7 cellular contexts compared by ENCODE assay signal in the genomic region with DNA sequence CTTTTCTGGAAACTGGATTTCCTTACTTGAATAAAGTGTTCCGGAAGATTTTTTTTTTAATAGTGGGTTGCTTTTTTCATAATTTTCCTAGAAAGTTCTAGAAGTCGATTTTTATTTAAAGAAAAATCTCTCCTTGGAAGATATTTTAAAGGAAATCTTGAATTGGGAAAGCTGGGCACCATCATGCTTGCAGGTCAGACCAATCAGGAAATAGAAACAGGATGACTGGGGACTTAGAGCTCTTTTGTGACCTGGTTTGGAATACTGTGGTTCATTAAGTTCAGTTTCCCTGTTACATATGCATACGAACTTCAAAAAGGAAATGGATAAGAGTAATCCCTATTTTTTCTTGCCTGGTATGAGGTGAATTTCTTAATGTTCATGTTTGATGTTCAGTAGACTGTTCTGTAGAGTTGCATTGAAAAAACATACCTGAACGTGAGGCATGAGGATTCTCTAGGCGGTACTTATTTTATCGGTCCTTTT.
A peak's percentile ranks its signal among the peaks of the same experiment; 100 is the strongest.
DNase-seq lines count a peak whose midpoint lies in the region; ATAC-seq and TF ChIP-seq lines count a peak whose summit lies in the region.

No MANE protein-coding gene starts in this region.

- H3K4me3 ChIP-seq in Loucy (ENCODE audit: low read length, poor library complexity, severe bottlenecking) = peak overlapping the region; percentile 86
- peak overlapping the region; percentile 90 for H3K4me3 ChIP-seq in adipocyte (ENCODE audit: low read length)
- H3K4me3 ChIP-seq in iPS-18c (ENCODE audit: insufficient read depth, low read depth, low read length) = peak overlapping the region; percentile 94

- H3K27me3 ChIP-seq in Loucy (ENCODE audit: insufficient read depth, low read length, poor library complexity, severe bottlenecking) (no peaks in the 10 kb centered on the region), adipocyte (replicated peaks; ENCODE audit: control insufficient read depth, insufficient read depth, low read length) (no peaks in the 10 kb centered on the region)

- H2AFZ ChIP-seq in Loucy (ENCODE audit: low read length) = no peak overlapping the region

- peak overlapping the region; percentile 82 for H3K4me2 ChIP-seq in Loucy (ENCODE audit: low read depth, low read length, poor library complexity, severe bottlenecking)

- H3K4me1 ChIP-seq in Loucy (ENCODE audit: insufficient read depth, low read length, poor library complexity, severe bottlenecking) (peaks cover 62% of the 10 kb centered on the region), adipocyte (ENCODE audit: control insufficient read depth, insufficient read depth, low read length) (peaks cover 55% of the 10 kb centered on the region)

- H3K4me3 Mint-ChIP-seq in stimulated activated memory B cell treated with anti-CD40 and anti-IgM and Interleukin-4, amounts not matched to agents 10 μg/mL and 1 μg/mL and 100 μg/mL, for 72 hours = peak overlapping the region; percentile 85

- H3K36me3 Mint-ChIP-seq in stimulated activated memory B cell treated with anti-CD40 and anti-IgM and Interleukin-4, amounts not matched to agents 10 μg/mL and 1 μg/mL and 100 μg/mL, for 72 hours = no peaks in the 10 kb centered on the region

- no peaks in the 10 kb centered on the region for H3K9me3 ChIP-seq in Loucy (ENCODE audit: insufficient read depth, low read depth, low read length)
- no peaks in the 10 kb centered on the region for H3K9me3 ChIP-seq in adipocyte (ENCODE audit: control insufficient read depth, low read length)
- peaks cover 3% of the 10 kb centered on the region for H3K9me3 ChIP-seq in iPS-18c (ENCODE audit: control insufficient read depth, insufficient read depth, low read length)

- H3K27ac Mint-ChIP-seq in stimulated activated memory B cell treated with anti-CD40 and anti-IgM and Interleukin-4, amounts not matched to agents 10 μg/mL and 1 μg/mL and 100 μg/mL, for 72 hours = peak overlapping the region; percentile 67

- peak; percentile 42 for DNase-seq in GM03348 (ENCODE audit: low spot score)
- peak; percentile 69 for DNase-seq in adipocyte (ENCODE audit: low read depth)

- TF ChIP-seq CTCF in Loucy (conservative IDR thresholded peaks at IDR 0.05; ENCODE audit: low read length) = no peak

- no peaks in the 10 kb centered on the region for H3K9me3 Mint-ChIP-seq in stimulated activated memory B cell treated with anti-CD40 and anti-IgM and Interleukin-4, amounts not matched to agents 10 μg/mL and 1 μg/mL and 100 μg/mL, for 72 hours

- ATAC-seq in stimulated activated memory B cell treated with anti-CD40 and anti-IgM and Interleukin-4, amounts not matched to agents 10 μg/mL and 1 μg/mL and 100 μg/mL, for 72 hours = no peak
- ATAC-seq in HG03025 (IDR thresholded peaks at IDR 0.05; ENCODE audit: low FRiP score, unreplicated experiment) = no peak
- no peak for ATAC-seq in GM21526 (IDR thresholded peaks at IDR 0.05; ENCODE audit: low FRiP score, unreplicated experiment)

- H3K27me3 Mint-ChIP-seq in stimulated activated memory B cell treated with anti-CD40 and anti-IgM and Interleukin-4, amounts not matched to agents 10 μg/mL and 1 μg/mL and 100 μg/mL, for 72 hours = no peaks in the 10 kb centered on the region

- 0 out of 2 replicates have a peak, but pooled peaks cover 3% of the 10 kb centered on the region for H3F3A ChIP-seq in Loucy (ENCODE audit: low read depth)

- peaks cover 70% of the 10 kb centered on the region for H3K4me1 Mint-ChIP-seq in stimulated activated memory B cell treated with anti-CD40 and anti-IgM and Interleukin-4, amounts not matched to agents 10 μg/mL and 1 μg/mL and 100 μg/mL, for 72 hours

- H3K79me2 ChIP-seq in Loucy (ENCODE audit: insufficient read depth, low read length) = peaks cover 85% of the 10 kb centered on the region

- H3K36me3 ChIP-seq in Loucy (ENCODE audit: insufficient read depth, low read length) (no peaks in the 10 kb centered on the region), adipocyte (ENCODE audit: control insufficient read depth, insufficient read depth, low read length, severe bottlenecking) (no peaks in the 10 kb centered on the region)

- peak overlapping the region; percentile 94 for H3K9ac ChIP-seq in Loucy (ENCODE audit: low read depth, low read length, poor library complexity, severe bottlenecking)
- peak overlapping the region; percentile 94 for H3K9ac ChIP-seq in adipocyte (ENCODE audit: low read length)

- no peaks in the 10 kb centered on the region for H3K9me2 ChIP-seq in Loucy (replicated peaks; ENCODE audit: low read depth, low read length)

- peaks cover 59% of the 10 kb centered on the region for H4K20me1 ChIP-seq in Loucy (ENCODE audit: insufficient read depth, low read length, poor library complexity, severe bottlenecking)
